In the genomic region with DNA sequence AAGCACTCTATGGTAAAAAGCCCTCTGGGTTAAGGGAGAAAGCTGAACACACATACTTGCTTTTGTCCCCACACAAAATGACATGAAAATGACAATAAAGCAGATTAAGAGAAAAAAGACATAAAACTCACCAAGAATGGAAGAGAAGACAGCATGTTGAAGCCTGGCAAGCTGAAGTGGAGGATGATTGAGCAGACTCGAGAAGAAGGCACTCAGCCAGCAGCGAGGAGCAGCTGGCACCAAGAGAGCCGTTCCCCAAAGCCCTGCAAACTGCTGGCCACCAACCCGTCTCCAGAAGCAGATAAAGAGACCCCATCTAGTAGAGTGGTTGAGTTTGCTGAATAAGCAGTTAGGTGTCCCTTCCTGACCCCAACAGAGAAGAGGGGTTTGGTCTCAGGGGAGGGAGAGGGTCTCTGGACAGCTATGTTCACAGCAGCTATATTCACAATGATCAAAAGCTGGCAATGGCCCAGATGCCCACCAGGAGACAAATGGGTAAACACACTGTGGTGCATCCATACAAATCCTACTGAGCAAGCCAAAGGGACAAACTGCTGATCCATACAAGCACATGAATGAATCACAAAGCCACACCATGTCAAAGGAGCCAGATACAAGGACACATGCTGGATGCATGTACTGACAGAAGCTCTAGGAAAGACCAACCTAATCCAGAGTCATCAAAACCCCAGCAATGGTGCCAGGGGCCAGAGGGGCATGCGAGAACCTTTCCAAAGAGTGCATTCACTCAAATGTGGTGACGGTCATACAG, we compare ENCODE assay signal across 1 cellular context.
TF ChIP-seq lines count a peak whose summit lies in the region.

No MANE protein-coding gene starts in this region.

TF ChIP-seq in GM23338, 12 proteins besides CTCF, POLR2A, EP300 and RAD21 (continued from another document):
- TF ChIP-seq, protein P1, sequence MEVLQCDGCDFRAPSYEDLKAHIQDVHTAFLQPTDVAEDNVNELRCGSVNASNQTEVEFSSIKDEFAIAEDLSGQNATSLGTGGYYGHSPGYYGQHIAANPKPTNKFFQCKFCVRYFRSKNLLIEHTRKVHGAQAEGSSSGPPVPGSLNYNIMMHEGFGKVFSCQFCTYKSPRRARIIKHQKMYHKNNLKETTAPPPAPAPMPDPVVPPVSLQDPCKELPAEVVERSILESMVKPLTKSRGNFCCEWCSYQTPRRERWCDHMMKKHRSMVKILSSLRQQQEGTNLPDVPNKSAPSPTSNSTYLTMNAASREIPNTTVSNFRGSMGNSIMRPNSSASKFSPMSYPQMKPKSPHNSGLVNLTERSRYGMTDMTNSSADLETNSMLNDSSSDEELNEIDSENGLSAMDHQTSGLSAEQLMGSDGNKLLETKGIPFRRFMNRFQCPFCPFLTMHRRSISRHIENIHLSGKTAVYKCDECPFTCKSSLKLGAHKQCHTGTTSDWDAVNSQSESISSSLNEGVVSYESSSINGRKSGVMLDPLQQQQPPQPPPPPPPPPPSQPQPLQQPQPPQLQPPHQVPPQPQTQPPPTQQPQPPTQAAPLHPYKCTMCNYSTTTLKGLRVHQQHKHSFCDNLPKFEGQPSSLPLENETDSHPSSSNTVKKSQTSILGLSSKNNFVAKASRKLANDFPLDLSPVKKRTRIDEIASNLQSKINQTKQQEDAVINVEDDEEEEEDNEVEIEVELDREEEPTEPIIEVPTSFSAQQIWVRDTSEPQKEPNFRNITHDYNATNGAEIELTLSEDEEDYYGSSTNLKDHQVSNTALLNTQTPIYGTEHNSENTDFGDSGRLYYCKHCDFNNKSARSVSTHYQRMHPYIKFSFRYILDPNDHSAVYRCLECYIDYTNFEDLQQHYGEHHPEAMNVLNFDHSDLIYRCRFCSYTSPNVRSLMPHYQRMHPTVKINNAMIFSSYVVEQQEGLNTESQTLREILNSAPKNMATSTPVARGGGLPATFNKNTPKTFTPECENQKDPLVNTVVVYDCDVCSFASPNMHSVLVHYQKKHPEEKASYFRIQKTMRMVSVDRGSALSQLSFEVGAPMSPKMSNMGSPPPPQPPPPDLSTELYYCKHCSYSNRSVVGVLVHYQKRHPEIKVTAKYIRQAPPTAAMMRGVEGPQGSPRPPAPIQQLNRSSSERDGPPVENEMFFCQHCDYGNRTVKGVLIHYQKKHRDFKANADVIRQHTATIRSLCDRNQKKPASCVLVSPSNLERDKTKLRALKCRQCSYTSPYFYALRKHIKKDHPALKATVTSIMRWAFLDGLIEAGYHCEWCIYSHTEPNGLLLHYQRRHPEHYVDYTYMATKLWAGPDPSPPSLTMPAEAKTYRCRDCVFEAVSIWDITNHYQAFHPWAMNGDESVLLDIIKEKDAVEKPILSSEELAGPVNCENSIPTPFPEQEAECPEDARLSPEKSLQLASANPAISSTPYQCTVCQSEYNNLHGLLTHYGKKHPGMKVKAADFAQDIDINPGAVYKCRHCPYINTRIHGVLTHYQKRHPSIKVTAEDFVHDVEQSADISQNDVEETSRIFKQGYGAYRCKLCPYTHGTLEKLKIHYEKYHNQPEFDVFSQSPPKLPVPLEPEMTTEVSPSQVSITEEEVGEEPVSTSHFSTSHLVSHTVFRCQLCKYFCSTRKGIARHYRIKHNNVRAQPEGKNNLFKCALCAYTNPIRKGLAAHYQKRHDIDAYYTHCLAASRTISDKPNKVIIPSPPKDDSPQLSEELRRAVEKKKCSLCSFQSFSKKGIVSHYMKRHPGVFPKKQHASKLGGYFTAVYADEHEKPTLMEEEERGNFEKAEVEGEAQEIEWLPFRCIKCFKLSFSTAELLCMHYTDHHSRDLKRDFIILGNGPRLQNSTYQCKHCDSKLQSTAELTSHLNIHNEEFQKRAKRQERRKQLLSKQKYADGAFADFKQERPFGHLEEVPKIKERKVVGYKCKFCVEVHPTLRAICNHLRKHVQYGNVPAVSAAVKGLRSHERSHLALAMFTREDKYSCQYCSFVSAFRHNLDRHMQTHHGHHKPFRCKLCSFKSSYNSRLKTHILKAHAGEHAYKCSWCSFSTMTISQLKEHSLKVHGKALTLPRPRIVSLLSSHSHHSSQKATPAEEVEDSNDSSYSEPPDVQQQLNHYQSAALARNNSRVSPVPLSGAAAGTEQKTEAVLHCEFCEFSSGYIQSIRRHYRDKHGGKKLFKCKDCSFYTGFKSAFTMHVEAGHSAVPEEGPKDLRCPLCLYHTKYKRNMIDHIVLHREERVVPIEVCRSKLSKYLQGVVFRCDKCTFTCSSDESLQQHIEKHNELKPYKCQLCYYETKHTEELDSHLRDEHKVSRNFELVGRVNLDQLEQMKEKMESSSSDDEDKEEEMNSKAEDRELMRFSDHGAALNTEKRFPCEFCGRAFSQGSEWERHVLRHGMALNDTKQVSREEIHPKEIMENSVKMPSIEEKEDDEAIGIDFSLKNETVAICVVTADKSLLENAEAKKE (CRISPR knock-in tag; IDR thresholded peaks at IDR 0.05) = no peak
